In the genomic region with DNA sequence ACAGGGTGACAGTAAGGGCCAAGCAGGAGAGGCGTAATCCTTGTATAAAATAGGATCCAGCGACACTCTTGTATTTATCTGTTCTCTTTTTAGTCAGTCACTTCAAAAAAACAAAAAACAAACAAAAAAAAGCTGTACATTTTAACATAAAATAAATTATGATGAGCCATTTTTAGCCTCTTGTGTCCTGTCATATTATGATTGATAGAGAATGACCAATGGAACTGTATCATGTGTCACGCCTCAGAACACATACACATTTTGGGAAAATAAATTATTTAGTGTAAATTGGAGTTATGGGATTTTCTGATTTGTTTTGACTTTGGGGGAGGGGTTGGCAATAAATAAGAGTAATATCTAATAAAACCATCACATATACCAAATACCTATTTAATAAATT, we compare ENCODE assay signal across 25 cellular contexts.
"Had no signal": no experiment of that assay in that cellular context is flagged by ENCODE, and none has a peak within 500 bp of the region (broad histone marks: within the 10 kb centered on the region; RNA-seq: fewer than 3 reads in every experiment).

No MANE protein-coding gene starts in this region.

- H3K4me1 ChIP-seq: foreskin keratinocyte, left lung, lower lobe of right lung had no signal

- H3K79me2 ChIP-seq: hepatocyte had no signal

- DNase-seq: dermis blood vessel endothelial cell; dorsolateral prefrontal cortex; effector CD4-positive, alpha-beta T cell; effector memory CD8-positive, alpha-beta T cell; endodermal cell; foreskin keratinocyte; heart left ventricle; hypothalamus; immature natural killer cell; left cardiac atrium; left lung; left ventricle myocardium superior; lower lobe of right lung; mesenchymal stem cell; mucosa of descending colon; naive B cell; naive thymus-derived CD8-positive, alpha-beta T cell had no signal

- FAIRE-seq: colon, endometrium, frontal cortex, keratinocyte had no signal

- H3K4me3 ChIP-seq: coronary artery, dorsolateral prefrontal cortex, esophagus muscularis mucosa, gastroesophageal sphincter, heart left ventricle, hepatocyte, left lung, lower lobe of right lung, mucosa of descending colon had no signal

- H2AFZ ChIP-seq: hepatocyte had no signal

- H3K4me2 ChIP-seq: hepatocyte had no signal

- H3K27me3 ChIP-seq: dorsolateral prefrontal cortex, esophagus muscularis mucosa, foreskin keratinocyte, gastroesophageal sphincter, heart left ventricle, hepatocyte, left lung had no signal

- H3K27ac ChIP-seq: coronary artery, dorsolateral prefrontal cortex, esophagus muscularis mucosa, foreskin keratinocyte, gastroesophageal sphincter, hepatocyte, left lung, lower lobe of right lung had no signal

- ATAC-seq: effector memory CD8-positive, alpha-beta T cell; foreskin keratinocyte; gastroesophageal sphincter; heart left ventricle; left cardiac atrium; left lung; left ventricle myocardium superior; lower lobe of right lung; mucosa of descending colon; naive thymus-derived CD8-positive, alpha-beta T cell had no signal

- H3K9me3 ChIP-seq: esophagus muscularis mucosa, gastroesophageal sphincter, heart left ventricle, left lung, lower lobe of right lung, mucosa of descending colon had no signal
